27 cellular contexts compared by ENCODE assay signal in genomic region chr2:234930397-234930796, GRCh38. TPM values are rescaled to one million over a fixed set of nuclear protein-coding genes. Genes with fewer than 3 reads are reported as not detected.
DNase-seq lines count a peak whose midpoint lies in the region; ATAC-seq and TF ChIP-seq lines count a peak whose summit lies in the region.
"Had no signal": no experiment of that assay in that cellular context is flagged by ENCODE, and none has a peak within 500 bp of the region (broad histone marks: within the 10 kb centered on the region; RNA-seq: fewer than 3 reads in every experiment).

No MANE protein-coding gene starts in this region.

- no peaks in the 10 kb centered on the region for H3K4me1 ChIP-seq in foreskin keratinocyte
- H3K4me1 ChIP-seq: A549; BLaER1 treated with 17β-estradiol and CSF1 and Interleukin-3, amounts not matched to agents 10 nM and 100 nM; HAP-1; SJCRH30 had no signal

- peak overlapping the region; percentile 14 for H3K27ac Mint-ChIP-seq in T-helper 1 cell treated with Interleukin-12 subunit alpha and Interleukin-12 subunit beta and Interleukin-4 antibody, amounts not matched to agents 30 μg/mL and 1 μg/mL, for 36 hours
- peak overlapping the region in 1 of 2 donors; percentile 19 for H3K27ac Mint-ChIP-seq in stimulated activated naive CD8-positive, alpha-beta T cell treated with anti-CD3 and anti-CD28 coated beads, Interleukin-15, amount 100 ng/mL, for 72 hours
- H3K27ac Mint-ChIP-seq: CD4-positive, alpha-beta T cell; HFFc6; IgD-negative memory B cell had no signal

- no peaks in the 10 kb centered on the region for H3K9me3 Mint-ChIP-seq in T-helper 1 cell treated with Interleukin-12 subunit alpha and Interleukin-12 subunit beta and Interleukin-4 antibody, amounts not matched to agents 30 μg/mL and 1 μg/mL, for 36 hours
- H3K9me3 Mint-ChIP-seq in stimulated activated naive CD8-positive, alpha-beta T cell treated with anti-CD3 and anti-CD28 coated beads, Interleukin-15, amount 100 ng/mL, for 72 hours: peaks cover 0 to under 1% of the 10 kb centered on the region in 2 donors
- H3K9me3 Mint-ChIP-seq: CD4-positive, alpha-beta T cell; HFFc6 had no signal

- in situ Hi-C loops in GM13977 (cut with MboI; ENCODE audit: low pct_unique_long_range_greater_than_20kb, low sequenced_read_pairs, unreplicated experiment): no loop called here

- ATAC-seq in stimulated activated naive CD8-positive, alpha-beta T cell treated with anti-CD3 and anti-CD28 coated beads, Interleukin-15, amount 100 ng/mL, for 72 hours: peak; percentile 55
- ATAC-seq in stimulated activated naive CD8-positive, alpha-beta T cell treated with anti-CD3 and anti-CD28 coated beads, Interleukin-15, Interleukin-2, amounts not matched to agents 100 U/mL and 50 U/mL, for 24 hours: no peak
- peak; percentile 19 for ATAC-seq in foreskin keratinocyte
- no peak for ATAC-seq in HG03571 (IDR thresholded peaks at IDR 0.05; ENCODE audit: unreplicated experiment)
- ATAC-seq: A549, PC-3, SK-N-SH treated with all-trans-retinoic acid at 6 μM for 48 hours had no signal

- DNase-seq in T-helper 1 cell (no peak), foreskin keratinocyte (no peak), GM13977 (ENCODE audit: low spot score) (no peak)
- no peak for DNase-seq in stimulated activated naive CD8-positive, alpha-beta T cell treated with anti-CD3 and anti-CD28 coated beads, Interleukin-15, amount 100 ng/mL, for 72 hours
- DNase-seq in stimulated activated naive CD8-positive, alpha-beta T cell treated with anti-CD3 and anti-CD28 coated beads, Interleukin-15, Interleukin-2, amounts not matched to agents 100 U/mL and 50 U/mL, for 24 hours: no peak
- DNase-seq: AML-193; CD4-positive, alpha-beta T cell; DMS79 treated with DMSO at 0.1 percent for 48 hours; GF-D8; GOT3; HFFc6; MM.1S; NCI-H2029; NCI-H446 treated with DMSO at 0.1 percent for 48 hours; NCI-H526; NCI-H82; NK-92 treated with Interleukin-12 subunit alpha and Interleukin-12 subunit beta, amount 100 ng/mL, for 24 hours; PC-3; SJCRH30 had no signal

- H3K4me1 Mint-ChIP-seq in T-helper 1 cell treated with Interleukin-12 subunit alpha and Interleukin-12 subunit beta and Interleukin-4 antibody, amounts not matched to agents 30 μg/mL and 1 μg/mL, for 36 hours (ENCODE audit: low read depth): peaks cover 3% of the 10 kb centered on the region
- no peaks in the 10 kb centered on the region for H3K4me1 Mint-ChIP-seq in stimulated activated naive CD8-positive, alpha-beta T cell treated with anti-CD3 and anti-CD28 coated beads, Interleukin-15, amount 100 ng/mL, for 72 hours
- H3K4me1 Mint-ChIP-seq: IgD-negative memory B cell had no signal

- H3K4me3 Mint-ChIP-seq in T-helper 1 cell treated with Interleukin-12 subunit alpha and Interleukin-12 subunit beta and Interleukin-4 antibody, amounts not matched to agents 30 μg/mL and 1 μg/mL, for 36 hours: no peak overlapping the region
- peak overlapping the region in 1 of 2 donors; percentile 10 for H3K4me3 Mint-ChIP-seq in stimulated activated naive CD8-positive, alpha-beta T cell treated with anti-CD3 and anti-CD28 coated beads, Interleukin-15, amount 100 ng/mL, for 72 hours
- H3K4me3 Mint-ChIP-seq: CD4-positive, alpha-beta T cell; HFFc6; IgD-negative memory B cell had no signal

- H3K27ac ChIP-seq in foreskin keratinocyte: no peak overlapping the region
- H3K27ac ChIP-seq: A549; BLaER1 treated with 17β-estradiol and CSF1 and Interleukin-3, amounts not matched to agents 10 nM and 100 nM; KMS-11; SJCRH30 had no signal

- peaks cover 8% of the 10 kb centered on the region for H3K27me3 ChIP-seq in foreskin keratinocyte
- H3K27me3 ChIP-seq: BLaER1 treated with 17β-estradiol and CSF1 and Interleukin-3, amounts not matched to agents 10 nM and 100 nM; SJCRH30 had no signal

- no peaks in the 10 kb centered on the region for H3K27me3 Mint-ChIP-seq in T-helper 1 cell treated with Interleukin-12 subunit alpha and Interleukin-12 subunit beta and Interleukin-4 antibody, amounts not matched to agents 30 μg/mL and 1 μg/mL, for 36 hours (ENCODE audit: low read depth)
- H3K27me3 Mint-ChIP-seq in stimulated activated naive CD8-positive, alpha-beta T cell treated with anti-CD3 and anti-CD28 coated beads, Interleukin-15, amount 100 ng/mL, for 72 hours: peaks cover 6% of the 10 kb centered on the region

- no peaks in the 10 kb centered on the region for H3K36me3 Mint-ChIP-seq in T-helper 1 cell treated with Interleukin-12 subunit alpha and Interleukin-12 subunit beta and Interleukin-4 antibody, amounts not matched to agents 30 μg/mL and 1 μg/mL, for 36 hours (ENCODE audit: low read depth)

- no peak for TF ChIP-seq CTCF in foreskin keratinocyte (conservative IDR thresholded peaks at IDR 0.05)
- no peak for TF ChIP-seq CTCF in GM13977 (IDR thresholded peaks at IDR 0.05; ENCODE audit: extremely low read depth, insufficient read depth, missing control alignments)

RNA-seq across cellular contexts. Expression of gene SH3BP4, which starts 21.4 kb away (rescaled TPM):
- 45.9 and 46.1 TPM in 2 replicates for total RNA-seq in foreskin keratinocyte
- polyA plus RNA-seq in foreskin keratinocyte: 16.4 and 19.4 TPM in 2 replicates

Comparison
In these comparisons a context has a peak if more than half of its experiments do, and no peak if none do; other contexts are left out.
1. ATAC-seq: peak in stimulated activated naive CD8-positive, alpha-beta T cell treated with anti-CD3 and anti-CD28 coated beads, Interleukin-15, amount 100 ng/mL, for 72 hours (single experiment) and foreskin keratinocyte (single experiment); none in stimulated activated naive CD8-positive, alpha-beta T cell treated with anti-CD3 and anti-CD28 coated beads, Interleukin-15, Interleukin-2, amounts not matched to agents 100 U/mL and 50 U/mL, for 24 hours (single experiment) and HG03571 (single experiment).